Comparison of ENCODE assay signal across 21 cellular contexts in the genomic region with DNA sequence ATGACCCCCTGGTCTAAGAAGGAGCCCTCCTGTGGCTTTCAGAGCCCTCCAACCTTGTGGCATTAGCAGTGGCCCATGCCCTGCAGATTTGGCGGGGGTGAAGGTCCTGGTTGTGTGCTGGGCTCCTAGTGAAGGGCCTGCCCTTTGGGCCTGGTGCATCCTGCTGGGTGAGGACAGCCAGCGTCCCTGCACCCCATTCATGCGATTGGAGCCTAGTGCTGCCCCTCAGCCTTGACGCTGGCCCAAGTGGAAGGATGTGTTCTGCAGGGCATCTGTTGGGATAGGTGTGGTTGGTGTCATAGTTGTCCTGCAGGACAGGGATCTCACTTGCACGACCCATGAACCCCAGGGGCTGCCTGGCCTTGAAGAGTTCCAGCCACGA. TPM values are rescaled to one million over a fixed set of nuclear protein-coding genes. Genes with fewer than 3 reads are reported as not detected.
DNase-seq lines count a peak whose midpoint lies in the region; ATAC-seq and TF ChIP-seq lines count a peak whose summit lies in the region.
"Had no signal": no experiment of that assay in that cellular context is flagged by ENCODE, and none has a peak within 500 bp of the region (broad histone marks: within the 10 kb centered on the region; RNA-seq: fewer than 3 reads in every experiment).

No MANE protein-coding gene starts in this region.

- H2AFZ ChIP-seq in neuronal stem cell (ENCODE audit: low read length): no peak overlapping the region
- H2AFZ ChIP-seq: GM23248 had no signal

- no peak overlapping the region for H3K18ac ChIP-seq in neuronal stem cell (ENCODE audit: low read length)

- H3K9me3 ChIP-seq in neuronal stem cell (replicated peaks in 1 of 2; ENCODE audit: control insufficient read depth in 2 of 2, insufficient read depth in 1 of 2, low read depth in 1 of 2, low read length in 2 of 2): peaks cover 0 to 6% of the 10 kb centered on the region in 2 donors
- H3K9me3 ChIP-seq: BE2C had no signal

- H3K4ac ChIP-seq in neuronal stem cell (ENCODE audit: low read length): no peak overlapping the region

- H3K27ac ChIP-seq in RWPE1 (peak overlapping the region; percentile 1; the same call in 1 of the 2 replicates), neuronal stem cell (replicated peaks; ENCODE audit: low read length) (no peak overlapping the region)
- H3K27ac ChIP-seq: A549, C4-2B, GM23248 had no signal

- H2AK5ac ChIP-seq in neuronal stem cell (ENCODE audit: low read depth, low read length): no peak overlapping the region

- H3K4me2 ChIP-seq in neuronal stem cell (ENCODE audit: insufficient read depth, low read length, poor library complexity, severe bottlenecking): no peak overlapping the region
- H3K4me2 ChIP-seq: A549 had no signal

- no peak for ATAC-seq in HG02610 (IDR thresholded peaks at IDR 0.05; ENCODE audit: unreplicated experiment)
- ATAC-seq: A549; CD8-positive, alpha-beta T cell had no signal

- H4K91ac ChIP-seq in neuronal stem cell (ENCODE audit: low read depth, low read length, poor library complexity): no peak overlapping the region

- H2BK120ac ChIP-seq in neuronal stem cell (ENCODE audit: low read depth, low read length): no peak overlapping the region

- no peaks in the 10 kb centered on the region for H3K27me3 ChIP-seq in neuronal stem cell (ENCODE audit: control insufficient read depth in 3 of 3, insufficient read depth in 3 of 3, low read depth in 1 of 3, low read length in 3 of 3)
- H3K27me3 ChIP-seq: BE2C had no signal

- no peak overlapping the region for H3K9ac ChIP-seq in neuronal stem cell (ENCODE audit: low read depth, low read length, poor library complexity)
- H3K9ac ChIP-seq: GM23248 had no signal

- no peaks in the 10 kb centered on the region for H3K4me1 Mint-ChIP-seq in activated CD4-positive, alpha-beta T cell treated with anti-CD3 and anti-CD28 coated beads, Interleukin-2, amount 10 ng/mL, durations not matched to agents 7 days and 5 days

- no peak overlapping the region for H2BK12ac ChIP-seq in neuronal stem cell (ENCODE audit: low read length)

- no peak for DNase-seq in activated CD4-positive, alpha-beta T cell treated with anti-CD3 and anti-CD28 coated beads, Interleukin-2, amount 10 ng/mL, durations not matched to agents 7 days and 5 days
- DNase-seq in activated CD4-positive, alpha-beta T cell treated with anti-CD3 and anti-CD28 coated beads for 48 hours: no peak
- DNase-seq in RWPE1 (ENCODE audit: low spot score) (no peak), neuronal stem cell (ENCODE audit: low spot score) (no peak), hepatic stellate cell (ENCODE audit: low spot score) (no peak), C1 segment of cervical spinal cord (lab: John Stamatoyannopoulos, UW) (no peak)
- DNase-seq: 8988T; ACHN; AML-193; BE2C; Caco-2; CD4-positive, CD25-positive, alpha-beta regulatory T cell; CD8-positive, alpha-beta T cell; DMS153; DND-41; GM23248; H7; HCEC 1CT had no signal

- no peak overlapping the region for H2BK15ac ChIP-seq in neuronal stem cell (ENCODE audit: low read length)

- no peak for TF ChIP-seq CTCF in RWPE1 (conservative IDR thresholded peaks at IDR 0.05; ENCODE audit: low read depth)

- H3K79me1 ChIP-seq in neuronal stem cell (ENCODE audit: low read depth, low read length): peaks cover 7% of the 10 kb centered on the region

- WGBS in neuronal stem cell (ENCODE audit: extremely low coverage in 2 of 2, insufficient read length in 2 of 2, insufficient replicate concordance in 1 of 2), 2 donors: no CpG with 5 or more reads among the region's 6 CpGs

- POLR2A ChIA-PET in activated CD4-positive, alpha-beta T cell treated with anti-CD3 and anti-CD28 coated beads, Interleukin-2, amount 10 ng/mL, durations not matched to agents 7 days and 5 days (lab: Charles Lee): no interaction called here
- POLR2A ChIA-PET in RWPE1 (lab: Yijun Ruan, JAX; ENCODE audit: low non-redundant PET): no interaction called here

- no peak overlapping the region for H3K14ac ChIP-seq in neuronal stem cell (ENCODE audit: low read length)

- H4K8ac ChIP-seq in neuronal stem cell (ENCODE audit: low read depth, low read length): no peak overlapping the region

- peaks cover 26% of the 10 kb centered on the region for H3K36me3 Mint-ChIP-seq in activated CD4-positive, alpha-beta T cell treated with anti-CD3 and anti-CD28 coated beads, Interleukin-2, amount 10 ng/mL, durations not matched to agents 7 days and 5 days (ENCODE audit: low read depth)

- H3K4me3 ChIP-seq in neuronal stem cell (ENCODE audit: low read length in 2 of 2): no peak overlapping the region
- H3K4me3 ChIP-seq: A549, GM23248 had no signal

- peak overlapping the region; percentile 31 for H3K27ac Mint-ChIP-seq in activated CD4-positive, alpha-beta T cell treated with anti-CD3 and anti-CD28 coated beads, Interleukin-2, amount 10 ng/mL, durations not matched to agents 7 days and 5 days
- H3K27ac Mint-ChIP-seq: CD4-positive, CD25-positive, alpha-beta regulatory T cell; CD8-positive, alpha-beta T cell had no signal

- peak overlapping the region; percentile 66 for H2BK5ac ChIP-seq in neuronal stem cell (ENCODE audit: low read length)

- H3K27me3 Mint-ChIP-seq in activated CD4-positive, alpha-beta T cell treated with anti-CD3 and anti-CD28 coated beads, Interleukin-2, amount 10 ng/mL, durations not matched to agents 7 days and 5 days: no peaks in the 10 kb centered on the region
- H3K27me3 Mint-ChIP-seq: CD4-positive, CD25-positive, alpha-beta regulatory T cell had no signal

- peaks cover 14% of the 10 kb centered on the region for H3K9me3 Mint-ChIP-seq in activated CD4-positive, alpha-beta T cell treated with anti-CD3 and anti-CD28 coated beads, Interleukin-2, amount 10 ng/mL, durations not matched to agents 7 days and 5 days
- H3K9me3 Mint-ChIP-seq: CD8-positive, alpha-beta T cell had no signal

- no peaks in the 10 kb centered on the region for H3K4me1 ChIP-seq in neuronal stem cell (ENCODE audit: control insufficient read depth in 2 of 2, insufficient read depth in 1 of 2, low read depth in 1 of 2, low read length in 2 of 2)
- H3K4me1 ChIP-seq: A549, BE2C, Caco-2 had no signal

- peaks cover under 1 to 11% of the 10 kb centered on the region in 2 donors for H3K36me3 ChIP-seq in neuronal stem cell (replicated peaks in 1 of 2; ENCODE audit: control insufficient read depth in 2 of 2, insufficient read depth in 2 of 2, low read length in 2 of 2)
- H3K36me3 ChIP-seq: BE2C had no signal

- H3K4me3 Mint-ChIP-seq in activated CD4-positive, alpha-beta T cell treated with anti-CD3 and anti-CD28 coated beads, Interleukin-2, amount 10 ng/mL, durations not matched to agents 7 days and 5 days: no peak overlapping the region
- H3K4me3 Mint-ChIP-seq: CD8-positive, alpha-beta T cell had no signal

- CTCF ChIA-PET in activated CD4-positive, alpha-beta T cell treated with anti-CD3 and anti-CD28 coated beads, Interleukin-2, amount 10 ng/mL, durations not matched to agents 7 days and 5 days (lab: Charles Lee): interaction anchor here (1.3 kb wide), 1 partner anchor 39 kb away, joined by 3 read pairs; no protein-coding TSS in a partner anchor
- CTCF ChIA-PET in RWPE1 (lab: Yijun Ruan, JAX): no interaction called here

- H3K23ac ChIP-seq in neuronal stem cell (ENCODE audit: low read depth, low read length, poor library complexity): peak overlapping the region; percentile 85

RNA-seq across cellular contexts. Expression of a gene that starts 28.1 kb away (rescaled TPM):
- 10 to 100 TPM; 51.2 to 54.5 TPM for total RNA-seq in activated CD4-positive, alpha-beta T cell treated with anti-CD3 and anti-CD28 coated beads, Interleukin-2, amount 10 ng/mL, durations not matched to agents 7 days and 5 days
- 16.3 TPM for polyA plus RNA-seq in neuronal stem cell (2013, experiment 1 of 2)
- polyA plus RNA-seq in neuronal stem cell (2013, experiment 2 of 2): 16.3 TPM

RNA-seq across cellular contexts. Expression of a gene that starts 31.0 kb away (rescaled TPM):
- total RNA-seq in activated CD4-positive, alpha-beta T cell treated with anti-CD3 and anti-CD28 coated beads, Interleukin-2, amount 10 ng/mL, durations not matched to agents 7 days and 5 days: 10 to 100 TPM; 36.7 to 39.7 TPM
- 4.9 TPM for polyA plus RNA-seq in neuronal stem cell (2013, experiment 1 of 2)
- polyA plus RNA-seq in neuronal stem cell (2013, experiment 2 of 2): 4.2 TPM

RNA-seq across cellular contexts. Expression of a gene that starts 35.3 kb away (rescaled TPM):
- total RNA-seq in activated CD4-positive, alpha-beta T cell treated with anti-CD3 and anti-CD28 coated beads, Interleukin-2, amount 10 ng/mL, durations not matched to agents 7 days and 5 days: 1 to 10 TPM in 1 of 2 experiments, under 1 TPM in 1; 0.89 to 1.2 TPM
- polyA plus RNA-seq in neuronal stem cell (2013, experiment 1 of 2): 35.3 TPM
- polyA plus RNA-seq in neuronal stem cell (2013, experiment 2 of 2): 32.4 TPM
